Comparison of ENCODE assay signal across 23 cellular contexts in genomic region chrX:109760922-109761250, GRCh38. TPM values are rescaled to one million over a fixed set of nuclear protein-coding genes. Genes with fewer than 3 reads are reported as not detected.
DNase-seq lines count a peak whose midpoint lies in the region; ATAC-seq, FAIRE-seq and TF ChIP-seq lines count a peak whose summit lies in the region.
"Had no signal": no experiment of that assay in that cellular context is flagged by ENCODE, and none has a peak within 500 bp of the region (broad histone marks: within the 10 kb centered on the region; RNA-seq: fewer than 3 reads in every experiment).

No MANE protein-coding gene starts in this region.

- no peak for DNase-seq in GM12892 (ENCODE audit: insufficient read length)
- no peak for DNase-seq in PC-3
- peak; percentile 81 for DNase-seq in islet precursor cell
- DNase-seq in trophoblast cell: peak; percentile 2 to 40
- no peak for DNase-seq in epidermal melanocyte (ENCODE audit: insufficient read length, low spot score)
- DNase-seq in NCI-H1694 treated with DMSO at 0.1 percent for 48 hours (lab: John Stamatoyannopoulos, UW): no peak
- no peak for DNase-seq in foreskin fibroblast
- no peak for DNase-seq in stimulated activated naive CD4-positive, alpha-beta T cell treated with Interleukin-2 at 50 U/mL for 16 hours (lab: John Stamatoyannopoulos, UW)
- DNase-seq: Caco-2; CD4-positive, alpha-beta T cell; GDM1; GM23248; IMR-90; Karpas-422; MG63; NCI-H1048; NCI-H2081 treated with DMSO at 0.1 percent for 48 hours; NCI-H2227 treated with DMSO at 0.1 percent for 48 hours; SIG-M5 had no signal

- H3K36me3 ChIP-seq in PC-3 (ENCODE audit: low read depth, low read length) (no peaks in the 10 kb centered on the region), trophoblast cell (ENCODE audit: control insufficient read depth in 1 of 2, insufficient read depth in 2 of 2, low read length in 2 of 2) (no peaks in the 10 kb centered on the region)
- H3K36me3 ChIP-seq: MG63 had no signal

- H3K23ac ChIP-seq in trophoblast cell (ENCODE audit: low read length): no peak overlapping the region

- POLR2A ChIA-PET in PC-3 (lab: Charles Lee; ENCODE audit: unreplicated experiment): no interaction called here

- peak overlapping the region; percentile 28; the same call in 1 of the 2 replicates for H2AFZ ChIP-seq in PC-3 (ENCODE audit: low read length)
- H2AFZ ChIP-seq in trophoblast cell (ENCODE audit: insufficient read depth, low read length, poor library complexity): no peak overlapping the region
- H2AFZ ChIP-seq: GM23248 had no signal

- intact Hi-C loops in PC-3 (cut with micrococcal nuclease): no loop called here

- no peak overlapping the region for H3K18ac ChIP-seq in trophoblast cell (ENCODE audit: low read length)

- CTCF ChIA-PET in PC-3 (lab: Charles Lee): no interaction called here

- H4K8ac ChIP-seq in trophoblast cell (ENCODE audit: low read depth, low read length): no peak overlapping the region

- no peak overlapping the region for H3K27ac ChIP-seq in PC-3 (ENCODE audit: low read length)
- H3K27ac ChIP-seq in trophoblast cell (ENCODE audit: low read depth, low read length): peak overlapping the region; percentile 41
- H3K27ac ChIP-seq: GM23248, PC-9, RWPE1 had no signal

- no CpG with 5 or more reads among the region's 2 CpGs for WGBS in trophoblast cell (ENCODE audit: extremely low coverage, insufficient coverage, insufficient read length)

- no peak for TF ChIP-seq POLR2A in GM12892 (IDR thresholded peaks at IDR 0.05; ENCODE audit: low read depth, low read length)

- no peaks in the 10 kb centered on the region for H3F3A ChIP-seq in PC-3 (ENCODE audit: low read length, unreplicated experiment)

- no peaks in the 10 kb centered on the region for H3K79me1 ChIP-seq in trophoblast cell (ENCODE audit: low read length)

- H3K27me3 ChIP-seq in PC-3 (ENCODE audit: low read length) (no peaks in the 10 kb centered on the region), trophoblast cell (ENCODE audit: insufficient read depth, low read length) (no peaks in the 10 kb centered on the region)
- H3K27me3 ChIP-seq: MG63 had no signal

- H2BK5ac ChIP-seq in trophoblast cell (ENCODE audit: low read depth, low read length, poor library complexity): no peak overlapping the region

- no peak overlapping the region for H4K12ac ChIP-seq in trophoblast cell (ENCODE audit: low read depth, low read length)

- no peak overlapping the region for H4K91ac ChIP-seq in trophoblast cell (ENCODE audit: low read depth, low read length)

- H2AK5ac ChIP-seq in trophoblast cell (ENCODE audit: low read length): no peak overlapping the region

- H3K79me2 ChIP-seq in PC-3 (ENCODE audit: low read length): no peaks in the 10 kb centered on the region
- H3K79me2 ChIP-seq in trophoblast cell (ENCODE audit: control insufficient read depth, insufficient read depth, low read length, poor library complexity): no peaks in the 10 kb centered on the region

- no peaks in the 10 kb centered on the region for H4K20me1 ChIP-seq in PC-3 (ENCODE audit: low read length)

- H2BK12ac ChIP-seq in trophoblast cell (ENCODE audit: low read length): no peak overlapping the region

- FAIRE-seq in GM12892 (lab: Jason Lieb, UNC): peak; percentile 46
- FAIRE-seq: A204.1, HTR-8/SVneo had no signal

- TF ChIP-seq CTCF in PC-3 (conservative IDR thresholded peaks at IDR 0.05; ENCODE audit: low read depth, low read length): no peak
- no peak for TF ChIP-seq CTCF in foreskin fibroblast (IDR thresholded peaks at IDR 0.05; ENCODE audit: low read depth, low read length)

- ATAC-seq in PC-3: no peak

- H3K9me3 ChIP-seq in PC-3 (ENCODE audit: low read length) (no peaks in the 10 kb centered on the region), trophoblast cell (ENCODE audit: insufficient read depth, low read depth, low read length) (no peaks in the 10 kb centered on the region)
- H3K9me3 ChIP-seq: Caco-2, MG63 had no signal

- no TSS peak for BruUV-seq in PC-3 (replicated peaks; lab: Mats Ljungman, UMichigan)

- H3K4ac ChIP-seq in trophoblast cell (ENCODE audit: low read depth, low read length): no peak overlapping the region

- H3K9me2 ChIP-seq in PC-3 (replicated peaks; ENCODE audit: low read length): no peaks in the 10 kb centered on the region

- no peak overlapping the region for H3K4me3 ChIP-seq in PC-3 (ENCODE audit: low read length)
- no peak overlapping the region for H3K4me3 ChIP-seq in trophoblast cell (ENCODE audit: low read depth, low read length)
- H3K4me3 ChIP-seq in foreskin fibroblast (ENCODE audit: low read depth in 1 of 2, low read length in 2 of 2): no peak overlapping the region
- H3K4me3 ChIP-seq: GM23248, MG63, PC-9 had no signal

- H3K14ac ChIP-seq in trophoblast cell (ENCODE audit: low read length): no peak overlapping the region

- H3K4me1 ChIP-seq in PC-3 (ENCODE audit: insufficient read depth, low read length) (peaks cover 16% of the 10 kb centered on the region), trophoblast cell (ENCODE audit: control insufficient read depth in 1 of 2, insufficient read depth in 2 of 2, low read length in 2 of 2) (peaks cover 0 to 2% of the 10 kb centered on the region in 2 experiments)
- H3K4me1 ChIP-seq: Caco-2 had no signal

- H2BK120ac ChIP-seq in trophoblast cell (ENCODE audit: insufficient read depth, low read length, poor library complexity): no peak overlapping the region

- 0 out of 2 replicates have a peak overlapping the region, but pooled peaks have one; percentile 60 for H3K4me2 ChIP-seq in PC-3 (ENCODE audit: low read length)
- H3K4me2 ChIP-seq in trophoblast cell (ENCODE audit: low read length): no peak overlapping the region

- H3K9ac ChIP-seq in PC-3 (ENCODE audit: low read length): no peak overlapping the region
- no peak overlapping the region for H3K9ac ChIP-seq in trophoblast cell (ENCODE audit: low read length)
- H3K9ac ChIP-seq: GM23248 had no signal

RNA-seq across cellular contexts. Expression of gene ACSL4, which starts 27.8 kb away (rescaled TPM):
- polyA plus RNA-seq in GM12892 (2012; ENCODE audit: missing spikeins): 44.1 TPM
- 41.7 and 53.1 TPM in 2 replicates for total RNA-seq in PC-3 (2014; rRNA removed)
- polyA plus RNA-seq in trophoblast cell (2013): 33.7 and 35.7 TPM in 2 replicates

Comparison
In these comparisons a context has a peak if more than half of its experiments do, and no peak if none do; other contexts are left out.
1. DNase-seq: peak in islet precursor cell (single experiment) and trophoblast cell (2 of 2); none in GM12892 (single experiment), PC-3 (single experiment), epidermal melanocyte (single experiment), NCI-H1694 treated with DMSO at 0.1 percent for 48 hours (single experiment), foreskin fibroblast (0 of 2) and stimulated activated naive CD4-positive, alpha-beta T cell treated with Interleukin-2 at 50 U/mL for 16 hours (single experiment).